1 cellular context compared by ENCODE assay signal in the genomic region with DNA sequence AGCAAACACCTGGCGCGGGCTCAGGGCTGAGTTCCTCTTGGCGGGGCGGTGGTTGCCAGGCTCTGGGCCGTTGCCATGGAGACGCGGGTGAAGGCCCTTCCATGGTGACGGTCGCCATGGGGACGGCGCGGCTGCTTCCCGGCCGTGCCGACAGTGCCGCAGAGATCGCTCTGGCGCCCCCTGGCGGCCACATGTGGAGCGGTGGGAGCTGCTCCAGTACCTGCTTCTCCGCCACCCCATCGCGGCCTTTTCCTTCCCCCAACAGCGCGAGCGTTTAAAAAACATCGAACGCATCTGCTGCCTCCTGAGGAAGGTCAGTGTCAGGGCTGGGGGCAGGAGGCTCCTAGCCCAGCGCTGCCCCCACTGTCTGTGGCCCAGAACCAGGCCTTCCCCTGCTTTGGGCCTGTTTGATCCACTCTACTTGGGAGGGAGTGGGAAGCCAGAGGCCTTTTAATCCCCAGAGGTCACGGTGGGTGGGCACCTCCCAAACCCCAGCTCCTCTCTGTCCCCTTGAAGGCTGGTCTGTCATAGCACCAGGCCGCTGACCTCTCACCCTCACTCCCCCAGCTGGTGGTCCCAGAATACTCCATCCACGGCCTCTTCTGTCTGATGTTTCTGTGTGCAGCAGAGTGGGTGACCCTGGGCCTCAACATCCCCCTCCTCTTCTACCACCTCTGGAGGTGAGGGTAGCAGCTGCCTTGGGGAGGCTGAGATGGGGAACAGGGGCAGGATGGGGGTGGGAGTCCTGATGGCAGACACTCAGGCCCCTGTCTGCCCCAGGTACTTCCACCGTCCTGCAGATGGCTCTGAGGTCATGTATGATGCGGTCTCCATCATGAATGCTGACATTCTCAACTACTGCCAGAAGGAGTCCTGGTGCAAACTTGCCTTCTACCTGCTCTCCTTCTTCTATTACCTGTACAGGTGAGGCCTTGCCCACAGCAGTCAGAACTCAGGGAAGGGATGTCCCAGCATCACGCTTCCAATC.
TF ChIP-seq lines count a peak whose summit lies in the region.

No MANE protein-coding gene starts in this region.

TF ChIP-seq in GM12878, 131 proteins besides CTCF, POLR2A, EP300 and RAD21 (continued from another document and continues in another):
- TF ChIP-seq, protein P1, sequence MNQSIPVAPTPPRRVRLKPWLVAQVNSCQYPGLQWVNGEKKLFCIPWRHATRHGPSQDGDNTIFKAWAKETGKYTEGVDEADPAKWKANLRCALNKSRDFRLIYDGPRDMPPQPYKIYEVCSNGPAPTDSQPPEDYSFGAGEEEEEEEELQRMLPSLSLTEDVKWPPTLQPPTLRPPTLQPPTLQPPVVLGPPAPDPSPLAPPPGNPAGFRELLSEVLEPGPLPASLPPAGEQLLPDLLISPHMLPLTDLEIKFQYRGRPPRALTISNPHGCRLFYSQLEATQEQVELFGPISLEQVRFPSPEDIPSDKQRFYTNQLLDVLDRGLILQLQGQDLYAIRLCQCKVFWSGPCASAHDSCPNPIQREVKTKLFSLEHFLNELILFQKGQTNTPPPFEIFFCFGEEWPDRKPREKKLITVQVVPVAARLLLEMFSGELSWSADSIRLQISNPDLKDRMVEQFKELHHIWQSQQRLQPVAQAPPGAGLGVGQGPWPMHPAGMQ (IDR thresholded peaks at IDR 0.05; ENCODE audit: borderline replicate concordance) = no peak
- TF ChIP-seq, protein P2, sequence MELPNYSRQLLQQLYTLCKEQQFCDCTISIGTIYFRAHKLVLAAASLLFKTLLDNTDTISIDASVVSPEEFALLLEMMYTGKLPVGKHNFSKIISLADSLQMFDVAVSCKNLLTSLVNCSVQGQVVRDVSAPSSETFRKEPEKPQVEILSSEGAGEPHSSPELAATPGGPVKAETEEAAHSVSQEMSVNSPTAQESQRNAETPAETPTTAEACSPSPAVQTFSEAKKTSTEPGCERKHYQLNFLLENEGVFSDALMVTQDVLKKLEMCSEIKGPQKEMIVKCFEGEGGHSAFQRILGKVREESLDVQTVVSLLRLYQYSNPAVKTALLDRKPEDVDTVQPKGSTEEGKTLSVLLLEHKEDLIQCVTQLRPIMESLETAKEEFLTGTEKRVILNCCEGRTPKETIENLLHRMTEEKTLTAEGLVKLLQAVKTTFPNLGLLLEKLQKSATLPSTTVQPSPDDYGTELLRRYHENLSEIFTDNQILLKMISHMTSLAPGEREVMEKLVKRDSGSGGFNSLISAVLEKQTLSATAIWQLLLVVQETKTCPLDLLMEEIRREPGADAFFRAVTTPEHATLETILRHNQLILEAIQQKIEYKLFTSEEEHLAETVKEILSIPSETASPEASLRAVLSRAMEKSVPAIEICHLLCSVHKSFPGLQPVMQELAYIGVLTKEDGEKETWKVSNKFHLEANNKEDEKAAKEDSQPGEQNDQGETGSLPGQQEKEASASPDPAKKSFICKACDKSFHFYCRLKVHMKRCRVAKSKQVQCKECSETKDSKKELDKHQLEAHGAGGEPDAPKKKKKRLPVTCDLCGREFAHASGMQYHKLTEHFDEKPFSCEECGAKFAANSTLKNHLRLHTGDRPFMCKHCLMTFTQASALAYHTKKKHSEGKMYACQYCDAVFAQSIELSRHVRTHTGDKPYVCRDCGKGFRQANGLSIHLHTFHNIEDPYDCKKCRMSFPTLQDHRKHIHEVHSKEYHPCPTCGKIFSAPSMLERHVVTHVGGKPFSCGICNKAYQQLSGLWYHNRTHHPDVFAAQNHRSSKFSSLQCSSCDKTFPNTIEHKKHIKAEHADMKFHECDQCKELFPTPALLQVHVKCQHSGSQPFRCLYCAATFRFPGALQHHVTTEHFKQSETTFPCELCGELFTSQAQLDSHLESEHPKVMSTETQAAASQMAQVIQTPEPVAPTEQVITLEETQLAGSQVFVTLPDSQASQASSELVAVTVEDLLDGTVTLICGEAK (IDR thresholded peaks at IDR 0.05; ENCODE audit: borderline replicate concordance) = peak; percentile 85
- TF ChIP-seq, protein P3, sequence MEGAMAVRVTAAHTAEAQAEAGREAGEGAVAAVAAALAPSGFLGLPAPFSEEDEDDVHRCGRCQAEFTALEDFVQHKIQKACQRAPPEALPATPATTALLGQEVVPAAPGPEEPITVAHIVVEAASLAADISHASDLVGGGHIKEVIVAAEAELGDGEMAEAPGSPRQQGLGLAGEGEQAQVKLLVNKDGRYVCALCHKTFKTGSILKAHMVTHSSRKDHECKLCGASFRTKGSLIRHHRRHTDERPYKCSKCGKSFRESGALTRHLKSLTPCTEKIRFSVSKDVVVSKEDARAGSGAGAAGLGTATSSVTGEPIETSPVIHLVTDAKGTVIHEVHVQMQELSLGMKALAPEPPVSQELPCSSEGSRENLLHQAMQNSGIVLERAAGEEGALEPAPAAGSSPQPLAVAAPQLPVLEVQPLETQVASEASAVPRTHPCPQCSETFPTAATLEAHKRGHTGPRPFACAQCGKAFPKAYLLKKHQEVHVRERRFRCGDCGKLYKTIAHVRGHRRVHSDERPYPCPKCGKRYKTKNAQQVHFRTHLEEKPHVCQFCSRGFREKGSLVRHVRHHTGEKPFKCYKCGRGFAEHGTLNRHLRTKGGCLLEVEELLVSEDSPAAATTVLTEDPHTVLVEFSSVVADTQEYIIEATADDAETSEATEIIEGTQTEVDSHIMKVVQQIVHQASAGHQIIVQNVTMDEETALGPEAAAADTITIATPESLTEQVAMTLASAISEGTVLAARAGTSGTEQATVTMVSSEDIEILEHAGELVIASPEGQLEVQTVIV (IDR thresholded peaks at IDR 0.05; ENCODE audit: borderline replicate concordance, partially characterized antibody) = peak; percentile 98
- no peak for TF ChIP-seq JUNB (IDR thresholded peaks at IDR 0.05)
- 0 out of 2 replicates have a peak, but pooled peaks have one; percentile 30 for TF ChIP-seq NBN (IDR thresholded peaks at IDR 0.05)
- TF ChIP-seq ETV6 (conservative IDR thresholded peaks at IDR 0.05 in 1 of 2, IDR thresholded peaks at IDR 0.05 in 1 of 2; ENCODE audit: borderline replicate concordance in 1 of 2, low read depth in 1 of 2) = no peak
- TF ChIP-seq, protein P4, sequence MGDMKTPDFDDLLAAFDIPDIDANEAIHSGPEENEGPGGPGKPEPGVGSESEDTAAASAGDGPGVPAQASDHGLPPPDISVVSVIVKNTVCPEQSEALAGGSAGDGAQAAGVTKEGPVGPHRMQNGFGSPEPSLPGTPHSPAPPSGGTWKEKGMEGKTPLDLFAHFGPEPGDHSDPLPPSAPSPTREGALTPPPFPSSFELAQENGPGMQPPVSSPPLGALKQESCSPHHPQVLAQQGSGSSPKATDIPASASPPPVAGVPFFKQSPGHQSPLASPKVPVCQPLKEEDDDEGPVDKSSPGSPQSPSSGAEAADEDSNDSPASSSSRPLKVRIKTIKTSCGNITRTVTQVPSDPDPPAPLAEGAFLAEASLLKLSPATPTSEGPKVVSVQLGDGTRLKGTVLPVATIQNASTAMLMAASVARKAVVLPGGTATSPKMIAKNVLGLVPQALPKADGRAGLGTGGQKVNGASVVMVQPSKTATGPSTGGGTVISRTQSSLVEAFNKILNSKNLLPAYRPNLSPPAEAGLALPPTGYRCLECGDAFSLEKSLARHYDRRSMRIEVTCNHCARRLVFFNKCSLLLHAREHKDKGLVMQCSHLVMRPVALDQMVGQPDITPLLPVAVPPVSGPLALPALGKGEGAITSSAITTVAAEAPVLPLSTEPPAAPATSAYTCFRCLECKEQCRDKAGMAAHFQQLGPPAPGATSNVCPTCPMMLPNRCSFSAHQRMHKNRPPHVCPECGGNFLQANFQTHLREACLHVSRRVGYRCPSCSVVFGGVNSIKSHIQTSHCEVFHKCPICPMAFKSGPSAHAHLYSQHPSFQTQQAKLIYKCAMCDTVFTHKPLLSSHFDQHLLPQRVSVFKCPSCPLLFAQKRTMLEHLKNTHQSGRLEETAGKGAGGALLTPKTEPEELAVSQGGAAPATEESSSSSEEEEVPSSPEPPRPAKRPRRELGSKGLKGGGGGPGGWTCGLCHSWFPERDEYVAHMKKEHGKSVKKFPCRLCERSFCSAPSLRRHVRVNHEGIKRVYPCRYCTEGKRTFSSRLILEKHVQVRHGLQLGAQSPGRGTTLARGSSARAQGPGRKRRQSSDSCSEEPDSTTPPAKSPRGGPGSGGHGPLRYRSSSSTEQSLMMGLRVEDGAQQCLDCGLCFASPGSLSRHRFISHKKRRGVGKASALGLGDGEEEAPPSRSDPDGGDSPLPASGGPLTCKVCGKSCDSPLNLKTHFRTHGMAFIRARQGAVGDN (IDR thresholded peaks at IDR 0.05) = no peak
- TF ChIP-seq, protein P5, sequence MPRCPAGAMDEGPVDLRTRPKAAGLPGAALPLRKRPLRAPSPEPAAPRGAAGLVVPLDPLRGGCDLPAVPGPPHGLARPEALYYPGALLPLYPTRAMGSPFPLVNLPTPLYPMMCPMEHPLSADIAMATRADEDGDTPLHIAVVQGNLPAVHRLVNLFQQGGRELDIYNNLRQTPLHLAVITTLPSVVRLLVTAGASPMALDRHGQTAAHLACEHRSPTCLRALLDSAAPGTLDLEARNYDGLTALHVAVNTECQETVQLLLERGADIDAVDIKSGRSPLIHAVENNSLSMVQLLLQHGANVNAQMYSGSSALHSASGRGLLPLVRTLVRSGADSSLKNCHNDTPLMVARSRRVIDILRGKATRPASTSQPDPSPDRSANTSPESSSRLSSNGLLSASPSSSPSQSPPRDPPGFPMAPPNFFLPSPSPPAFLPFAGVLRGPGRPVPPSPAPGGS (IDR thresholded peaks at IDR 0.05; ENCODE audit: borderline replicate concordance, insufficient read depth, low read depth, low read length, poor library complexity, severe bottlenecking) = no peak
- peak; percentile 69; the same call in 1 of the 2 replicates for TF ChIP-seq RB1 (IDR thresholded peaks at IDR 0.05; ENCODE audit: borderline replicate concordance)
- TF ChIP-seq, protein P6, sequence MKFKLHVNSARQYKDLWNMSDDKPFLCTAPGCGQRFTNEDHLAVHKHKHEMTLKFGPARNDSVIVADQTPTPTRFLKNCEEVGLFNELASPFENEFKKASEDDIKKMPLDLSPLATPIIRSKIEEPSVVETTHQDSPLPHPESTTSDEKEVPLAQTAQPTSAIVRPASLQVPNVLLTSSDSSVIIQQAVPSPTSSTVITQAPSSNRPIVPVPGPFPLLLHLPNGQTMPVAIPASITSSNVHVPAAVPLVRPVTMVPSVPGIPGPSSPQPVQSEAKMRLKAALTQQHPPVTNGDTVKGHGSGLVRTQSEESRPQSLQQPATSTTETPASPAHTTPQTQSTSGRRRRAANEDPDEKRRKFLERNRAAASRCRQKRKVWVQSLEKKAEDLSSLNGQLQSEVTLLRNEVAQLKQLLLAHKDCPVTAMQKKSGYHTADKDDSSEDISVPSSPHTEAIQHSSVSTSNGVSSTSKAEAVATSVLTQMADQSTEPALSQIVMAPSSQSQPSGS (IDR thresholded peaks at IDR 0.05; ENCODE audit: low read length) = no peak
- TF ChIP-seq ZNF622 (IDR thresholded peaks at IDR 0.05) = no peak
- peak; percentile 70 to 84; a peak in 3 of 4 replicates for TF ChIP-seq BHLHE40 (IDR thresholded peaks at IDR 0.05; ENCODE audit: borderline replicate concordance in 1 of 2, low read depth in 2 of 2, low read length in 1 of 2)
- TF ChIP-seq IKZF2 (IDR thresholded peaks at IDR 0.05) = no peak
- TF ChIP-seq SUPT20H (IDR thresholded peaks at IDR 0.05; ENCODE audit: borderline replicate concordance, control insufficient read depth, low read depth, low read length) = no peak
- TF ChIP-seq ZZZ3 (IDR thresholded peaks at IDR 0.05; ENCODE audit: control insufficient read depth, insufficient read length, low read depth) = no peak
- TF ChIP-seq, protein P7, sequence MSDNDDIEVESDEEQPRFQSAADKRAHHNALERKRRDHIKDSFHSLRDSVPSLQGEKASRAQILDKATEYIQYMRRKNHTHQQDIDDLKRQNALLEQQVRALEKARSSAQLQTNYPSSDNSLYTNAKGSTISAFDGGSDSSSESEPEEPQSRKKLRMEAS (IDR thresholded peaks at IDR 0.05; ENCODE audit: low read depth, low read length) = no peak; the same call in 1 of the 2 replicates
- TF ChIP-seq ZBED1 (IDR thresholded peaks at IDR 0.05; ENCODE audit: borderline replicate concordance) = no peak
- TF ChIP-seq EZH2 (IDR thresholded peaks at IDR 0.05; ENCODE audit: borderline replicate concordance, control insufficient read depth, low read depth, low read length) = no peak
- TF ChIP-seq ZNF217 (IDR thresholded peaks at IDR 0.05) = no peak
- TF ChIP-seq TBL1XR1 (IDR thresholded peaks at IDR 0.05; ENCODE audit: low read depth, low read length) = no peak
- no peak for TF ChIP-seq JUND (IDR thresholded peaks at IDR 0.05; ENCODE audit: low read depth, low read length)
- TF ChIP-seq DPF2 (IDR thresholded peaks at IDR 0.05) = no peak
- TF ChIP-seq MYB (IDR thresholded peaks at IDR 0.05; ENCODE audit: borderline replicate concordance, low read depth, low read length) = no peak
- TF ChIP-seq CHD2 (IDR thresholded peaks at IDR 0.05; ENCODE audit: borderline replicate concordance, low read depth, low read length) = peak; percentile 70
- no peak for TF ChIP-seq HDAC2 (IDR thresholded peaks at IDR 0.05)
- peak; percentile 81 for TF ChIP-seq BACH1 (IDR thresholded peaks at IDR 0.05; ENCODE audit: borderline replicate concordance)
- TF ChIP-seq MEF2A (IDR thresholded peaks at IDR 0.05; ENCODE audit: insufficient read depth, low read depth, low read length) = peak; percentile 43; the same call in 1 of the 2 replicates
- TF ChIP-seq STAT1 (conservative IDR thresholded peaks at IDR 0.05) = no peak
- no peak for TF ChIP-seq TARDBP (IDR thresholded peaks at IDR 0.05; ENCODE audit: borderline replicate concordance)
- TF ChIP-seq, protein P8, sequence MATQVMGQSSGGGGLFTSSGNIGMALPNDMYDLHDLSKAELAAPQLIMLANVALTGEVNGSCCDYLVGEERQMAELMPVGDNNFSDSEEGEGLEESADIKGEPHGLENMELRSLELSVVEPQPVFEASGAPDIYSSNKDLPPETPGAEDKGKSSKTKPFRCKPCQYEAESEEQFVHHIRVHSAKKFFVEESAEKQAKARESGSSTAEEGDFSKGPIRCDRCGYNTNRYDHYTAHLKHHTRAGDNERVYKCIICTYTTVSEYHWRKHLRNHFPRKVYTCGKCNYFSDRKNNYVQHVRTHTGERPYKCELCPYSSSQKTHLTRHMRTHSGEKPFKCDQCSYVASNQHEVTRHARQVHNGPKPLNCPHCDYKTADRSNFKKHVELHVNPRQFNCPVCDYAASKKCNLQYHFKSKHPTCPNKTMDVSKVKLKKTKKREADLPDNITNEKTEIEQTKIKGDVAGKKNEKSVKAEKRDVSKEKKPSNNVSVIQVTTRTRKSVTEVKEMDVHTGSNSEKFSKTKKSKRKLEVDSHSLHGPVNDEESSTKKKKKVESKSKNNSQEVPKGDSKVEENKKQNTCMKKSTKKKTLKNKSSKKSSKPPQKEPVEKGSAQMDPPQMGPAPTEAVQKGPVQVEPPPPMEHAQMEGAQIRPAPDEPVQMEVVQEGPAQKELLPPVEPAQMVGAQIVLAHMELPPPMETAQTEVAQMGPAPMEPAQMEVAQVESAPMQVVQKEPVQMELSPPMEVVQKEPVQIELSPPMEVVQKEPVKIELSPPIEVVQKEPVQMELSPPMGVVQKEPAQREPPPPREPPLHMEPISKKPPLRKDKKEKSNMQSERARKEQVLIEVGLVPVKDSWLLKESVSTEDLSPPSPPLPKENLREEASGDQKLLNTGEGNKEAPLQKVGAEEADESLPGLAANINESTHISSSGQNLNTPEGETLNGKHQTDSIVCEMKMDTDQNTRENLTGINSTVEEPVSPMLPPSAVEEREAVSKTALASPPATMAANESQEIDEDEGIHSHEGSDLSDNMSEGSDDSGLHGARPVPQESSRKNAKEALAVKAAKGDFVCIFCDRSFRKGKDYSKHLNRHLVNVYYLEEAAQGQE (IDR thresholded peaks at IDR 0.05; ENCODE audit: low read depth, low read length) = no peak
- peak; percentile 72; the same call in 1 of the 2 replicates for TF ChIP-seq RFX5 (IDR thresholded peaks at IDR 0.05; ENCODE audit: low read depth, low read length)
- peak; percentile 84 for TF ChIP-seq RELA (IDR thresholded peaks at IDR 0.05; ENCODE audit: borderline replicate concordance, partially characterized antibody)
- TF ChIP-seq HCFC1 (IDR thresholded peaks at IDR 0.05; ENCODE audit: low read length) = peak; percentile 34; the same call in 1 of the 2 replicates
- TF ChIP-seq SMC3 (IDR thresholded peaks at IDR 0.05; ENCODE audit: borderline replicate concordance, low read length) = peak; percentile 85
